Comparison of ENCODE assay signal across 25 cellular contexts in the genomic region with DNA sequence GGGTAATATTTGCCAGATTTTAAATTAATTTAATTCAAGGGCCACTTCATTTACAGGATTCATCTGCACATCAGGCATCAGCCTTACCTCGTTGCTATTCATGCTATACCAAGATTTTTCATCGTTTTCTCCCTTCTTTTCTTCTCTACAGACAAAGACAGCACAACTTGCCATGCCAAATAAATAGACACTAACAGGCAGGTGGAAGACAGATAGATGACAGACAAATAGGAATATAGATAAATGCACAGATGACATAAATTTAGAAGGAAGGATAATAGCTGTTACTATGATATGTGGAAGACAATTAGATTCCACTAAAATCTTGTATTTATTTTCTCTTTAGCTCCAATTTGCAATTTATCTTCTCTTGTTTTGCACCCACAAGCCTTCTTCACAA.
"Had no signal": no experiment of that assay in that cellular context is flagged by ENCODE, and none has a peak within 500 bp of the region (broad histone marks: within the 10 kb centered on the region; RNA-seq: fewer than 3 reads in every experiment).

No MANE protein-coding gene starts in this region.

- H3K27ac ChIP-seq: stomach, suprapubic skin, testis, thoracic aorta, thyroid gland, tibial artery, tibial nerve, transverse colon, upper lobe of left lung, upper lobe of right lung, uterus, vagina had no signal

- H3K36me3 ChIP-seq: stomach, suprapubic skin, thoracic aorta, thyroid gland, tibial artery, tibial nerve, transverse colon, upper lobe of left lung, upper lobe of right lung, uterus, vagina had no signal

- H3K27me3 ChIP-seq: suprapubic skin, testis, thyroid gland, tibial artery, transverse colon, upper lobe of left lung, upper lobe of right lung, uterus, vagina had no signal

- H3K4me3 ChIP-seq: stomach, suprapubic skin, testis, thoracic aorta, thyroid gland, tibial artery, tibial nerve, transverse colon, upper lobe of left lung, upper lobe of right lung, uterus, vagina had no signal

- DNase-seq: stimulated activated CD4-positive, alpha-beta T cell treated with anti-CD3 and anti-CD28 coated beads, Interleukin-2, amount 100 ng/mL, for 48 hours; stimulated activated CD4-positive, alpha-beta T cell treated with anti-CD3 and anti-CD28 coated beads, Interleukin-4, amount 100 ng/mL, for 1 hour; stimulated activated CD4-positive, alpha-beta T cell treated with anti-CD3 and anti-CD28 coated beads, Interleukin-4, amount 100 ng/mL, for 24 hours; stimulated activated CD4-positive, alpha-beta T cell treated with anti-CD3 and anti-CD28 coated beads, Interleukin-4, amount 100 ng/mL, for 4 hours; stimulated activated CD8-positive, alpha-beta memory T cell treated with anti-CD3 and anti-CD28 coated beads, Interleukin-4, amount 100 ng/mL, for 48 hours; stimulated activated naive B cell treated with anti-CD40 and anti-IgM and Interleukin-4, amounts not matched to agents 10 μg/mL and 1 μg/mL and 100 μg/mL, for 72 hours; stimulated activated naive CD4-positive, alpha-beta T cell; stimulated activated naive CD4-positive, alpha-beta T cell treated with Interleukin-2 at 50 U/mL for 16 hours; stimulated activated naive CD8-positive, alpha-beta T cell treated with anti-CD3 and anti-CD28 coated beads, Interleukin-15, amount 100 ng/mL, for 72 hours; stimulated activated naive CD8-positive, alpha-beta T cell treated with anti-CD3 and anti-CD28 coated beads, Interleukin-15, Interleukin-2, amounts not matched to agents 100 U/mL and 50 U/mL, for 24 hours; stomach; substantia nigra; testis; thyroid gland; tibial artery; transverse colon; trophoblast cell; upper lobe of left lung; upper lobe of right lung; uterus had no signal

- FAIRE-seq: urothelium cell line had no signal

- H3K9me3 ChIP-seq: stomach, suprapubic skin, testis, thoracic aorta, thyroid gland, tibial artery, tibial nerve, transverse colon, upper lobe of left lung, upper lobe of right lung, uterus, vagina had no signal
